In genomic region chr13:113119822-113120189, GRCh38 we compare ENCODE assay signal across 27 cellular contexts. TPM values are rescaled to one million over a fixed set of nuclear protein-coding genes. Genes with fewer than 3 reads are reported as not detected.
"Had no signal": no experiment of that assay in that cellular context is flagged by ENCODE, and none has a peak within 500 bp of the region (broad histone marks: within the 10 kb centered on the region; RNA-seq: fewer than 3 reads in every experiment).

No MANE protein-coding gene starts in this region.

- H3K4me3 ChIP-seq: cardiac muscle cell, Peyer's patch, SJCRH30 had no signal

- H3K9me3 ChIP-seq: Peyer's patch, SJCRH30, SK-N-SH had no signal

- H3K4me1 ChIP-seq: SJCRH30 had no signal

- DNase-seq: activated CD4-positive, alpha-beta T cell treated with anti-CD3 and anti-CD28 coated beads, Interleukin-2, amount 50 U/mL, for 1 hour; activated CD4-positive, CD25-positive, alpha-beta regulatory T cell; activated CD8-positive, alpha-beta T cell treated with anti-CD3 and anti-CD28 coated beads for 36 hours; activated gamma-delta T cell; activated naive CD4-positive, alpha-beta T cell treated with anti-CD3 and anti-CD28 coated beads, Interleukin-2, amount 10 ng/mL, durations not matched to agents 7 days and 5 days; activated naive CD8-positive, alpha-beta T cell treated with anti-CD3 and anti-CD28 coated beads for 36 hours; activated T-cell treated with anti-CD3 and anti-CD28 coated beads, Interleukin-2, amount 50 U/mL, for 48 hours; brain microvascular endothelial cell; KG1; NCI-H1048; NCI-H1694; NCI-H2029; NCI-H345; NCI-H510A; NCI-H526 treated with DMSO at 0.1 percent for 48 hours; Right ventricle myocardium superior; SJCRH30; SK-N-SH; T-helper 1 cell had no signal

- H3K36me3 ChIP-seq: brain microvascular endothelial cell, cardiac muscle cell, Peyer's patch, SJCRH30 had no signal

- H3K27ac ChIP-seq: brain microvascular endothelial cell, cardiac muscle cell, Peyer's patch, RWPE1, SJCRH30, VCaP had no signal

- H3K27me3 ChIP-seq: brain microvascular endothelial cell, Peyer's patch, SJCRH30 had no signal

- H3K9ac ChIP-seq: SK-N-SH had no signal

RNA-seq across cellular contexts. Expression of gene F10, which starts 2.8 kb away (rescaled TPM):
- total RNA-seq: activated CD8-positive, alpha-beta T cell treated with anti-CD3 and anti-CD28 coated beads for 36 hours; activated naive CD8-positive, alpha-beta T cell treated with anti-CD3 and anti-CD28 coated beads for 36 hours; T-helper 2 cell treated with Interferon-gamma antibody and Interleukin-4, amounts not matched to agents 100 ng/mL and 5 ng/mL, for 36 hours had no signal

RNA-seq across cellular contexts. Expression of gene F7, which starts 14.2 kb away (rescaled TPM):
- total RNA-seq: LHCN-M2; M059J; SJCRH30; T-helper 2 cell treated with Interferon-gamma antibody and Interleukin-4, amounts not matched to agents 100 ng/mL and 5 ng/mL, for 36 hours had no signal
- polyA plus RNA-seq: cardiac muscle cell, SK-N-SH had no signal

RNA-seq across cellular contexts. Expression of gene PROZ, which starts 38.6 kb away (rescaled TPM):
- total RNA-seq: activated CD8-positive, alpha-beta T cell treated with anti-CD3 and anti-CD28 coated beads for 36 hours; cardiac muscle cell; LHCN-M2; M059J; Right ventricle myocardium superior; SJCRH30 had no signal
- polyA plus RNA-seq: adipose tissue, SK-N-SH had no signal
